Comparison of ENCODE assay signal across 17 cellular contexts in genomic region chr12:65196762-65197567, GRCh38. TPM values are rescaled to one million over a fixed set of nuclear protein-coding genes. Genes with fewer than 3 reads are reported as not detected.
DNase-seq lines count a peak whose midpoint lies in the region; ATAC-seq and TF ChIP-seq lines count a peak whose summit lies in the region.
"Had no signal": no experiment of that assay in that cellular context is flagged by ENCODE, and none has a peak within 500 bp of the region (broad histone marks: within the 10 kb centered on the region; RNA-seq: fewer than 3 reads in every experiment).

No MANE protein-coding gene starts in this region.

- H3K9me3 ChIP-seq in CD8-positive, alpha-beta memory T cell (ENCODE audit: low read length): no peaks in the 10 kb centered on the region
- peaks cover 0 to 18% (median 3%) of the 10 kb centered on the region in 3 experiments for H3K9me3 ChIP-seq in naive thymus-derived CD4-positive, alpha-beta T cell (ENCODE audit: control insufficient read depth in 2 of 3, low read length in 3 of 3)
- H3K9me3 ChIP-seq: Caco-2 had no signal

- no peaks in the 10 kb centered on the region for H3K36me3 ChIP-seq in CD8-positive, alpha-beta memory T cell (ENCODE audit: insufficient read depth, low read length)
- H3K36me3 ChIP-seq in KMS-11 (ENCODE audit: insufficient read depth): no peaks in the 10 kb centered on the region
- H3K36me3 ChIP-seq in naive thymus-derived CD4-positive, alpha-beta T cell (ENCODE audit: control insufficient read depth in 2 of 3, insufficient read depth in 3 of 3, low read length in 3 of 3): peaks cover 0 to 6% (median 0%) of the 10 kb centered on the region in 3 experiments

- no peak for TF ChIP-seq CTCF in KMS-11 (conservative IDR thresholded peaks at IDR 0.05; ENCODE audit: low read depth, low read length)

- H3K4me3 ChIP-seq in CD8-positive, alpha-beta memory T cell (ENCODE audit: low read length): no peak overlapping the region
- no peak overlapping the region for H3K4me3 ChIP-seq in KMS-11 (IDR thresholded peaks at IDR 0.05; ENCODE audit: insufficient read depth, low read depth, low read length)
- H3K4me3 ChIP-seq in naive thymus-derived CD4-positive, alpha-beta T cell (ENCODE audit: low read length): no peak overlapping the region
- H3K4me3 ChIP-seq: coronary artery had no signal

- ATAC-seq in naive thymus-derived CD4-positive, alpha-beta T cell: no peak

- POLR2A ChIA-PET in CD8-positive, alpha-beta memory T cell (lab: Charles Lee): no interaction called here
- POLR2A ChIA-PET in naive thymus-derived CD4-positive, alpha-beta T cell (lab: Charles Lee): no interaction called here

- intact Hi-C loops in activated T-helper 2 cell treated with anti-CD3 and anti-CD28 coated beads, Interferon-gamma antibody, Interleukin-2, Interleukin-4, amounts not matched to agents 10 μg/mL and 5 μg/mL and 100 μg/mL, durations not matched to agents 14 hours and 24 hours and 36 hours (cut with micrococcal nuclease): loop anchor here (5.0 kb wide), 1 partner anchor 35 kb away; no protein-coding TSS in a partner anchor
- intact Hi-C loops in naive thymus-derived CD4-positive, alpha-beta T cell (cut with micrococcal nuclease): loop anchor here in 1 of 2 donors (1.0 kb wide), 1 partner anchor 12 kb away; no protein-coding TSS in a partner anchor

- no peak overlapping the region for H3K9ac ChIP-seq in KMS-11

- no peaks in the 10 kb centered on the region for H3K27me3 ChIP-seq in CD8-positive, alpha-beta memory T cell (ENCODE audit: insufficient read depth, low read length, poor library complexity, severe bottlenecking)
- no peaks in the 10 kb centered on the region for H3K27me3 ChIP-seq in KMS-11 (ENCODE audit: insufficient read depth, low read depth)
- no peaks in the 10 kb centered on the region for H3K27me3 ChIP-seq in naive thymus-derived CD4-positive, alpha-beta T cell (ENCODE audit: control insufficient read depth in 2 of 2, insufficient read depth in 2 of 2, low read length in 2 of 2)

- H3K4me2 ChIP-seq in KMS-11: peak overlapping the region; percentile 75

- no peak overlapping the region for H3K27ac ChIP-seq in CD8-positive, alpha-beta memory T cell (ENCODE audit: low read depth, low read length)
- H3K27ac ChIP-seq in KMS-11: peak overlapping the region; percentile 24; the same call in 1 of the 2 replicates
- H3K27ac ChIP-seq in naive thymus-derived CD4-positive, alpha-beta T cell (ENCODE audit: low read depth, low read length): no peak overlapping the region
- H3K27ac ChIP-seq: coronary artery had no signal

- peaks cover 54 to 89% (median 77%) of the 10 kb centered on the region in 3 donors for H3K4me1 Mint-ChIP-seq in CD8-positive, alpha-beta memory T cell
- peaks cover 43% of the 10 kb centered on the region for H3K4me1 Mint-ChIP-seq in activated T-helper 2 cell treated with anti-CD3 and anti-CD28 coated beads, Interferon-gamma antibody, Interleukin-2, Interleukin-4, amounts not matched to agents 10 μg/mL and 5 μg/mL and 100 μg/mL, durations not matched to agents 14 hours and 24 hours and 36 hours (ENCODE audit: low read depth)
- H3K4me1 Mint-ChIP-seq in naive thymus-derived CD4-positive, alpha-beta T cell: peaks cover 36 to 86% (median 75%) of the 10 kb centered on the region in 7 donors

- H3K4me1 ChIP-seq in CD8-positive, alpha-beta memory T cell (ENCODE audit: insufficient read depth, low read length): peaks cover 15% of the 10 kb centered on the region
- H3K4me1 ChIP-seq in KMS-11 (ENCODE audit: low read depth, poor library complexity, severe bottlenecking): peaks cover 56% of the 10 kb centered on the region
- peaks cover 0 to 9% of the 10 kb centered on the region in 2 donors for H3K4me1 ChIP-seq in naive thymus-derived CD4-positive, alpha-beta T cell (ENCODE audit: control insufficient read depth in 2 of 2, insufficient read depth in 2 of 2, low read length in 2 of 2)
- H3K4me1 ChIP-seq: Caco-2 had no signal

- peak overlapping the region in 7 of 8 donors; percentile 12 to 81 (median 30) for H3K27ac Mint-ChIP-seq in CD8-positive, alpha-beta memory T cell
- peak overlapping the region; percentile 64 for H3K27ac Mint-ChIP-seq in activated T-helper 2 cell treated with anti-CD3 and anti-CD28 coated beads, Interferon-gamma antibody, Interleukin-2, Interleukin-4, amounts not matched to agents 10 μg/mL and 5 μg/mL and 100 μg/mL, durations not matched to agents 14 hours and 24 hours and 36 hours
- H3K27ac Mint-ChIP-seq in naive thymus-derived CD4-positive, alpha-beta T cell: peak overlapping the region in 5 of 9 donors; percentile 1 to 74 (median 51)
- H3K27ac Mint-ChIP-seq: stimulated activated naive CD8-positive, alpha-beta T cell treated with anti-CD3 and anti-CD28 coated beads, Interleukin-15, Interleukin-2, amounts not matched to agents 100 ng/mL and 50 ng/mL, for 24 hours; type B pancreatic cell had no signal

- H4K20me1 ChIP-seq in KMS-11 (ENCODE audit: insufficient read depth): peaks cover 4% of the 10 kb centered on the region; the same call in 1 of the 2 replicates

- peaks cover 87% of the 10 kb centered on the region for H3K79me2 ChIP-seq in KMS-11 (ENCODE audit: insufficient read depth, low read depth)

- peaks cover 0 to 2% of the 10 kb centered on the region in 2 donors for H3K27me3 Mint-ChIP-seq in CD8-positive, alpha-beta memory T cell
- H3K27me3 Mint-ChIP-seq in activated T-helper 2 cell treated with anti-CD3 and anti-CD28 coated beads, Interferon-gamma antibody, Interleukin-2, Interleukin-4, amounts not matched to agents 10 μg/mL and 5 μg/mL and 100 μg/mL, durations not matched to agents 14 hours and 24 hours and 36 hours (ENCODE audit: low read depth): no peaks in the 10 kb centered on the region
- no peaks in the 10 kb centered on the region for H3K27me3 Mint-ChIP-seq in naive thymus-derived CD4-positive, alpha-beta T cell
- H3K27me3 Mint-ChIP-seq: stimulated activated naive CD8-positive, alpha-beta T cell treated with anti-CD3 and anti-CD28 coated beads, Interleukin-15, Interleukin-2, amounts not matched to agents 100 ng/mL and 50 ng/mL, for 24 hours; type B pancreatic cell had no signal

- H3K4me3 Mint-ChIP-seq in CD8-positive, alpha-beta memory T cell: peak overlapping the region in 6 of 7 donors; percentile 3 to 37 (median 14)
- H3K4me3 Mint-ChIP-seq in activated T-helper 2 cell treated with anti-CD3 and anti-CD28 coated beads, Interferon-gamma antibody, Interleukin-2, Interleukin-4, amounts not matched to agents 10 μg/mL and 5 μg/mL and 100 μg/mL, durations not matched to agents 14 hours and 24 hours and 36 hours (ENCODE audit: low read depth): no peak overlapping the region
- H3K4me3 Mint-ChIP-seq in naive thymus-derived CD4-positive, alpha-beta T cell: peak overlapping the region in 5 of 10 donors; percentile 7 to 46 (median 23)
- H3K4me3 Mint-ChIP-seq: stimulated activated naive CD8-positive, alpha-beta T cell treated with anti-CD3 and anti-CD28 coated beads, Interleukin-15, Interleukin-2, amounts not matched to agents 100 ng/mL and 50 ng/mL, for 24 hours; type B pancreatic cell had no signal

- peaks cover 20 to 45% (median 39%) of the 10 kb centered on the region in 3 donors for H3K36me3 Mint-ChIP-seq in CD8-positive, alpha-beta memory T cell
- peaks cover 68% of the 10 kb centered on the region for H3K36me3 Mint-ChIP-seq in activated T-helper 2 cell treated with anti-CD3 and anti-CD28 coated beads, Interferon-gamma antibody, Interleukin-2, Interleukin-4, amounts not matched to agents 10 μg/mL and 5 μg/mL and 100 μg/mL, durations not matched to agents 14 hours and 24 hours and 36 hours (ENCODE audit: low read depth)
- H3K36me3 Mint-ChIP-seq in naive thymus-derived CD4-positive, alpha-beta T cell: peaks cover 4 to 68% (median 62%) of the 10 kb centered on the region in 5 donors

- peaks cover 8 to 19% (median 14%) of the 10 kb centered on the region in 5 donors for H3K9me3 Mint-ChIP-seq in CD8-positive, alpha-beta memory T cell
- peaks cover 39% of the 10 kb centered on the region for H3K9me3 Mint-ChIP-seq in activated T-helper 2 cell treated with anti-CD3 and anti-CD28 coated beads, Interferon-gamma antibody, Interleukin-2, Interleukin-4, amounts not matched to agents 10 μg/mL and 5 μg/mL and 100 μg/mL, durations not matched to agents 14 hours and 24 hours and 36 hours
- H3K9me3 Mint-ChIP-seq in naive thymus-derived CD4-positive, alpha-beta T cell: peaks cover 4 to 31% (median 15%) of the 10 kb centered on the region in 11 donors

- DNase-seq in CD8-positive, alpha-beta memory T cell: no peak
- DNase-seq in activated T-helper 2 cell treated with anti-CD3 and anti-CD28 coated beads, Interferon-gamma antibody, Interleukin-2, Interleukin-4, amounts not matched to agents 10 μg/mL and 5 μg/mL and 100 μg/mL, durations not matched to agents 14 hours and 24 hours and 36 hours (ENCODE audit: low spot score): no peak
- DNase-seq in naive thymus-derived CD4-positive, alpha-beta T cell: no peak
- no peak for DNase-seq in NCI-H1694 (lab: John Stamatoyannopoulos, UW)
- DNase-seq in NCI-H187 (lab: John Stamatoyannopoulos, UW): no peak
- DNase-seq in hepatic stellate cell (ENCODE audit: low spot score): no peak
- DNase-seq: Caco-2, GOT3, hippocampal formation, islet precursor cell, NCI-H2171 treated with DMSO at 0.1 percent for 48 hours, NCI-H69, SHP77 treated with DMSO at 0.1 percent for 48 hours had no signal

- CTCF ChIA-PET in CD8-positive, alpha-beta memory T cell (lab: Charles Lee): no interaction called here
- CTCF ChIA-PET in naive thymus-derived CD4-positive, alpha-beta T cell (lab: Charles Lee): no interaction called here

- no peak overlapping the region for H2AFZ ChIP-seq in KMS-11 (ENCODE audit: low read depth)

RNA-seq across cellular contexts. Expression of gene LEMD3, which starts 27.6 kb away (rescaled TPM):
- total RNA-seq in CD8-positive, alpha-beta memory T cell: 10 to 100 TPM; 26.4 to 26.8 TPM
- polyA plus RNA-seq in CD8-positive, alpha-beta memory T cell: 28.0 TPM
- 26.7 and 29.2 TPM in 2 replicates for total RNA-seq in activated T-helper 2 cell treated with anti-CD3 and anti-CD28 coated beads, Interferon-gamma antibody, Interleukin-2, Interleukin-4, amounts not matched to agents 10 μg/mL and 5 μg/mL and 100 μg/mL, durations not matched to agents 14 hours and 24 hours and 36 hours
- total RNA-seq in naive thymus-derived CD4-positive, alpha-beta T cell: 10 to 100 TPM; 37.8 to 60.1 (median 52.8) TPM
- polyA plus RNA-seq in naive thymus-derived CD4-positive, alpha-beta T cell: 10 to 100 TPM; 33.3 to 35.8 TPM
